In the genomic region with DNA sequence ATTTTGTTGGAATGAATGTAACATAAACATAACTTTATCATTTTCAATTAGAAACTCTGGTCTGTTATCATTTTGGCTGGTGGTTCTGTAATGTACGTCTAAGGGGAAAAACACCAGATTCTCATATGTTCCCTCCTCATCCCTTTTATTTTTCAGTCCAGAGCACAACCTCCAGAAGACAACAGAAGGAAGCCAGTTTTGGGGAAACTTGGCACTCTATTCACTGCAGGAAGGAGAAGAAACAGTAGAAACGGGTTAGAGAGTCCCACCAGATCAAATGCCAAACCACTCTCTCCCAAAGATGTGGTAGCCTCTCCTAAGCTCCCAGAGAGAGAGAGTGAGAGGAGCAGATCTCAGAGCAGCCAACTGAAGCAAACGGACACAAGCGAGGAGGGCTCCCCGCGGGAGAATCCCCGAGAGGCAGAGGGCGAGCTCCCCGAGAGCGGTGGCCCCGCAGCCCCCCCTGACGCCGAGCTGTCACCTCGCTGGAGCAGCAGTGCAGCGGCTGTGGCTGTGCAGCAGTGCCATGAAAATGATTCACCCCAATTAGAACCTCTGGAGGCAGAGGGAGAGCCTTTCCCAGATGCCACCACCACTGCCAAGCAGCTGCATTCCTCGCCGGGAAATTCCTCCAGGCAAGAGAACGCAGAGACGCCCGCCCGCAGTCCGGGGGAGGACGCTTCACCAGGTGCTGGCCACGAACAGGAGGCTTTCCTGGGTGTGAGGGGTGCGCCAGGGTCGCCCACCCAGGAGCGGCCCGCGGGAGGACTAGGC, we compare ENCODE assay signal across 8 cellular contexts.
DNase-seq lines count a peak whose midpoint lies in the region; ATAC-seq and TF ChIP-seq lines count a peak whose summit lies in the region.

No MANE protein-coding gene starts in this region.

- H3K4me1 ChIP-seq in HUES48 (ENCODE audit: control insufficient read depth, insufficient read depth, low read length) (peaks cover 21% of the 10 kb centered on the region), fibroblast of lung (ENCODE audit: control insufficient read depth, extremely low read depth, insufficient read depth, low read length) (peaks cover 12% of the 10 kb centered on the region)

- H3K79me2 ChIP-seq in fibroblast of lung (ENCODE audit: control insufficient read depth, insufficient read depth, low read length) = no peaks in the 10 kb centered on the region

- no peak overlapping the region for H3K27ac ChIP-seq in HUES48 (ENCODE audit: low read depth, low read length)
- H3K27ac ChIP-seq in fibroblast of lung (ENCODE audit: insufficient read depth, low read length) = peak overlapping the region; percentile 72

- H3K4me3 ChIP-seq in HUES48 (ENCODE audit: low read depth, low read length) (peak overlapping the region; percentile 63), fibroblast of lung (replicated peaks in 1 of 4; ENCODE audit: control extremely low read depth in 1 of 4, insufficient read depth in 1 of 4, low read depth in 3 of 4, low read length in 4 of 4) (peak overlapping the region; percentile 68 to 80 (median 76))

- H3K36me3 ChIP-seq in HUES48 (ENCODE audit: control insufficient read depth, insufficient read depth, low read length) (no peaks in the 10 kb centered on the region), fibroblast of lung (ENCODE audit: control insufficient read depth, insufficient read depth, low read length) (no peaks in the 10 kb centered on the region)

- H3K27me3 ChIP-seq in HUES48 (ENCODE audit: control insufficient read depth, insufficient read depth, low read length) = peaks cover 80% of the 10 kb centered on the region
- peaks cover 8% of the 10 kb centered on the region for H3K27me3 ChIP-seq in fibroblast of lung (ENCODE audit: control insufficient read depth, insufficient read depth, low read length)

- in situ Hi-C loops in GM13976 (cut with MboI; ENCODE audit: low sequenced_read_pairs, unreplicated experiment) = no loop called here

- H3K4me1 Mint-ChIP-seq in nephron progenitor cell = peaks cover 22% of the 10 kb centered on the region

- peak overlapping the region; percentile 81 for H3K4me2 ChIP-seq in fibroblast of lung (ENCODE audit: extremely low read depth, insufficient read depth, low read length)

- H3K36me3 Mint-ChIP-seq in nephron progenitor cell (ENCODE audit: low read depth) = no peaks in the 10 kb centered on the region

- ATAC-seq in HG03159 (IDR thresholded peaks at IDR 0.05; ENCODE audit: unreplicated experiment) = no peak

- no peak for TF ChIP-seq CTCF in GM13976 (IDR thresholded peaks at IDR 0.05; ENCODE audit: borderline replicate concordance, control extremely low read depth, extremely low read depth, insufficient read depth, missing control alignments)
- no peak for TF ChIP-seq CTCF in fibroblast of lung (conservative IDR thresholded peaks at IDR 0.05 in 1 of 2, IDR thresholded peaks at IDR 0.05 in 1 of 2; ENCODE audit: low read depth in 1 of 2, low read length in 2 of 2)
- TF ChIP-seq CTCF in nephron progenitor cell (IDR thresholded peaks at IDR 0.05) = no peak

- peak; percentile 57 for DNase-seq in GM13976 (ENCODE audit: low spot score)
- DNase-seq in activated CD8-positive, alpha-beta memory T cell treated with anti-CD3 and anti-CD28 coated beads for 24 hours = peak; percentile 77
- DNase-seq in fibroblast of lung (ENCODE audit: low read depth in 2 of 2) = peak; percentile 34 to 63
- DNase-seq in nephron progenitor cell = peak; percentile 47
- DNase-seq in SHP77 (lab: John Stamatoyannopoulos, UW) = no peak
- no peak for DNase-seq in foreskin melanocyte

- H3K9me3 ChIP-seq in HUES48 (ENCODE audit: control insufficient read depth, insufficient read depth, low read length) (no peaks in the 10 kb centered on the region), fibroblast of lung (ENCODE audit: control insufficient read depth, insufficient read depth, low read depth, low read length) (no peaks in the 10 kb centered on the region)

- peaks cover 11% of the 10 kb centered on the region for H3K9me3 Mint-ChIP-seq in nephron progenitor cell

- no peaks in the 10 kb centered on the region for H4K20me1 ChIP-seq in fibroblast of lung (ENCODE audit: control insufficient read depth, extremely low read depth, insufficient read depth, low read length)

- H3K4me3 Mint-ChIP-seq in nephron progenitor cell = peak overlapping the region; percentile 74

- no peak overlapping the region for H3K9ac ChIP-seq in HUES48 (ENCODE audit: low read depth, low read length)
- H3K9ac ChIP-seq in fibroblast of lung (ENCODE audit: insufficient read depth, low read length) = no peak overlapping the region

- peak overlapping the region; percentile 82 for H2AFZ ChIP-seq in fibroblast of lung (ENCODE audit: low read length)

- H3K27me3 Mint-ChIP-seq in nephron progenitor cell (ENCODE audit: low read depth, poor library complexity) = peaks cover 98% of the 10 kb centered on the region

- no peak overlapping the region for H3K27ac Mint-ChIP-seq in nephron progenitor cell

Comparison
In these comparisons a context has a peak if more than half of its experiments do, and no peak if none do; other contexts are left out.
1. DNase-seq: peak in GM13976 (single experiment), activated CD8-positive, alpha-beta memory T cell treated with anti-CD3 and anti-CD28 coated beads for 24 hours (single experiment), fibroblast of lung (2 of 2) and nephron progenitor cell (single experiment); none in SHP77 (0 of 2) and foreskin melanocyte (single experiment).